23 cellular contexts compared by ENCODE assay signal in the genomic region with DNA sequence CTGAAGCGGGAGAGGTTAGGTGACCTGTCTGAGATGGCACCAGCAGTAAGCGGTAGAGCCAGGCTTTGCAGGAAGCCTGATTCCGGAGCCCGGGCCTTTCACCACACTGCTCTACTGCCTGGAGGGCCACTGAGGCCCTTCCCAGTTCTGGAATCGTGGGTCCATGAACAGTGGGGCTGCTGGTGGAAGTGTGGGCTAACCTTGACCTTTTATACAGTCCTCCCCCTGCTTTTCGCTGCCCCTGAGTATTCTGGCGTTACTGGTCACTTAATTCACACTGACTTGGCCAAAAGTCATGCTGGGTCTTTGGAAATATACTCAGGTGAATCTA. TPM values are rescaled to one million over a fixed set of nuclear protein-coding genes. Genes with fewer than 3 reads are reported as not detected.
A peak's percentile ranks its signal among the peaks of the same experiment; 100 is the strongest.
DNase-seq lines count a peak whose midpoint lies in the region; ATAC-seq lines count a peak whose summit lies in the region.
"Had no signal": no experiment of that assay in that cellular context is flagged by ENCODE, and none has a peak within 500 bp of the region (broad histone marks: within the 10 kb centered on the region; RNA-seq: fewer than 3 reads in every experiment).

No MANE protein-coding gene starts in this region.

- CTCF ChIA-PET in T-cell (lab: Charles Lee), result no interaction called here

- H3K36me3 Mint-ChIP-seq in T-cell, result peaks cover 2% of the 10 kb centered on the region
- H3K36me3 Mint-ChIP-seq: activated naive CD4-positive, alpha-beta T cell treated with anti-CD3 and anti-CD28 coated beads, Interleukin-2, amount 50 U/mL, for 24 hours had no signal

- POLR2A ChIA-PET in T-cell (lab: Charles Lee), result no interaction called here

- peaks cover 24 to 30% (median 26%) of the 10 kb centered on the region in 3 donors for H3K4me1 Mint-ChIP-seq in T-cell

- intact Hi-C loops in cardiac septum (cut with DNase I), result loop anchor here (5.0 to 10.0 kb wide), 2 partner anchors 78 to 1195 kb away; a partner anchor contains a TSS
- intact Hi-C loops in left cardiac atrium (cut with DNase I), result no loop called here

- no peak overlapping the region for H3K27ac Mint-ChIP-seq in T-cell
- H3K27ac Mint-ChIP-seq: activated naive CD4-positive, alpha-beta T cell treated with anti-CD3 and anti-CD28 coated beads, Interleukin-2, amount 50 U/mL, for 24 hours; HFFc6 had no signal

- ATAC-seq in left cardiac atrium, result no peak
- ATAC-seq in T-cell (replicated peaks in 1 of 4), result no peak
- no peak for ATAC-seq in HG03342 (IDR thresholded peaks at IDR 0.05; ENCODE audit: unreplicated experiment)
- ATAC-seq: left ventricle myocardium superior, Right ventricle myocardium inferior had no signal

- peak; percentile 53 for DNase-seq in cardiac septum (ENCODE audit: low spot score)
- DNase-seq in left cardiac atrium, result no peak
- peak in 1 of 34 experiments; percentile 4 for DNase-seq in T-cell
- DNase-seq in mesenteric fat pad (ENCODE audit: low spot score), result peak; percentile 72
- peak; percentile 39 for DNase-seq in ureter (ENCODE audit: low spot score)
- no peak for DNase-seq in H4 (ENCODE audit: low spot score)
- DNase-seq: activated CD4-positive, alpha-beta T cell treated with anti-CD3 and anti-CD28 coated beads for 1 hour; Caco-2; cortex of kidney; effector memory CD4-positive, alpha-beta T cell; GOT3; HFFc6; left ventricle myocardium superior; mesendoderm; MG63; NCI-H1930; NCI-H526; occipital lobe; PC-9; stimulated activated CD4-positive, alpha-beta T cell treated with anti-CD3 and anti-CD28 coated beads, Interleukin-4, amount 100 ng/mL, for 1 hour had no signal

- no peaks in the 10 kb centered on the region for H3K27me3 Mint-ChIP-seq in T-cell
- H3K27me3 Mint-ChIP-seq: activated naive CD4-positive, alpha-beta T cell treated with anti-CD3 and anti-CD28 coated beads, Interleukin-2, amount 50 U/mL, for 24 hours had no signal

- no peaks in the 10 kb centered on the region for H3K9me3 Mint-ChIP-seq in T-cell
- H3K9me3 Mint-ChIP-seq: activated naive CD4-positive, alpha-beta T cell treated with anti-CD3 and anti-CD28 coated beads, Interleukin-2, amount 50 U/mL, for 24 hours; HFFc6 had no signal

- peak overlapping the region in 2 of 3 donors; percentile 7 to 91 for H3K4me3 Mint-ChIP-seq in T-cell

RNA-seq across cellular contexts. Expression of a gene that starts 2.6 kb away (rescaled TPM):
- total RNA-seq in cardiac septum, result 25.5 TPM
- total RNA-seq in left cardiac atrium, result 10 to 100 TPM; 21.8 to 34.2 TPM
- 100 to 1,000 TPM; 107 to 187 (median 166) TPM for total RNA-seq in T-cell
- 34.8 TPM for total RNA-seq in mesenteric fat pad
- 20.7 TPM for total RNA-seq in ureter
- total RNA-seq in H4 (2014; rRNA removed; shearing (Covaris generic)), result 1.2 TPM in 1 of 2 replicates, not detected in the other

RNA-seq across cellular contexts. Expression of a gene that starts 41.2 kb away (rescaled TPM):
- total RNA-seq in cardiac septum, result 2.2 TPM
- 1 to 10 TPM; 1.6 to 3.0 TPM for total RNA-seq in left cardiac atrium
- 1 to 10 TPM; 2.0 to 4.7 (median 4.2) TPM for total RNA-seq in T-cell
- 2.5 TPM for total RNA-seq in mesenteric fat pad
- 15.9 TPM for total RNA-seq in ureter
- total RNA-seq in H4 (2014; rRNA removed; shearing (Covaris generic)), result 13.0 and 15.8 TPM in 2 replicates

Comparison
In these comparisons a context has a peak if more than half of its experiments do, and no peak if none do; other contexts are left out.
1. DNase-seq: peak in cardiac septum (single experiment), mesenteric fat pad (single experiment) and ureter (single experiment); none in left cardiac atrium (single experiment) and H4 (single experiment).
2. RNA of a gene that starts 2.6 kb away (total RNA-seq): 107 to 187 TPM in T-cell, 34.8 TPM in mesenteric fat pad (single experiment), 21.8 to 34.2 TPM in left cardiac atrium, 25.5 TPM in cardiac septum (single experiment) and 20.7 TPM in ureter (single experiment); 1.2 TPM in H4; every median in the first group is over 10 times any median in the second.